ENCODE assay signal across 8 cellular contexts in genomic region chr11:75214411-75214821, GRCh38. TPM values are rescaled to one million over a fixed set of nuclear protein-coding genes. Genes with fewer than 3 reads are reported as not detected.
A peak's percentile ranks its signal among the peaks of the same experiment; 100 is the strongest.
DNase-seq lines count a peak whose midpoint lies in the region; ATAC-seq and TF ChIP-seq lines count a peak whose summit lies in the region.

No MANE protein-coding gene starts in this region.

- no peak overlapping the region for H3K9ac ChIP-seq in H9 (ENCODE audit: extremely low read depth, insufficient read length, low read length)

- no peak overlapping the region for H2AFZ ChIP-seq in H9 (ENCODE audit: low read length)

- H4K8ac ChIP-seq in H9 (replicated peaks; ENCODE audit: insufficient read length, low read depth, low read length), result no peak overlapping the region

- no peak overlapping the region for H3K14ac ChIP-seq in H9 (ENCODE audit: insufficient read depth, low read length)

- H3K56ac ChIP-seq in H9 (ENCODE audit: insufficient read length, low read depth, low read length), result no peak overlapping the region

- H3K4me1 ChIP-seq in H9 (ENCODE audit: insufficient read depth, low read length), result no peaks in the 10 kb centered on the region

- POLR2A ChIA-PET in AG04449 (lab: Yijun Ruan, JAX), result interaction anchor here (0.5 to 1.0 kb wide), 3 partner anchors 10 to 266 kb away, joined by 3 to 4 read pairs (median 3); no protein-coding TSS in a partner anchor

- no CpG with 5 or more reads among the region's 8 CpGs for WGBS in H9 (ENCODE audit: extremely low coverage, insufficient read length, low lambda C conversion rate)

- H2BK5ac ChIP-seq in H9 (ENCODE audit: insufficient read length, low read length), result no peak overlapping the region

- no peaks in the 10 kb centered on the region for H3K79me1 ChIP-seq in H9 (ENCODE audit: insufficient read depth, low read depth, low read length, poor library complexity, severe bottlenecking)

- no peak overlapping the region for H4K5ac ChIP-seq in H9 (ENCODE audit: insufficient read length, low read depth, low read length)

- 0 out of 4 replicates have a peak, but pooled peaks cover 0 to 3% of the 10 kb centered on the region in 2 experiments for H3K4me1 Mint-ChIP-seq in H9
- H3K4me1 Mint-ChIP-seq in activated T-helper 1 cell treated with anti-CD3 and anti-CD28 coated beads, Interleukin-12 subunit alpha, Interleukin-12 subunit beta, Interleukin-2, Interleukin-4 antibody, amounts not matched to agents 30 ng/mL and 10 ng/mL and 1 ng/mL, durations not matched to agents 14 hours and 24 hours and 36 hours (ENCODE audit: low read depth), result peaks cover 5% of the 10 kb centered on the region

- no peaks in the 10 kb centered on the region for H3K36me3 Mint-ChIP-seq in H9 (ENCODE audit: insufficient read depth in 1 of 3, low read depth in 3 of 3)
- H3K36me3 Mint-ChIP-seq in activated T-helper 1 cell treated with anti-CD3 and anti-CD28 coated beads, Interleukin-12 subunit alpha, Interleukin-12 subunit beta, Interleukin-2, Interleukin-4 antibody, amounts not matched to agents 30 ng/mL and 10 ng/mL and 1 ng/mL, durations not matched to agents 14 hours and 24 hours and 36 hours (ENCODE audit: low read depth), result no peaks in the 10 kb centered on the region

- DNase-seq in AG04449 (ENCODE audit: low read depth, low spot score), result no peak
- peak; percentile 93 for DNase-seq in H9
- DNase-seq in RPMI8226, result peak; percentile 91
- DNase-seq in activated T-helper 1 cell treated with anti-CD3 and anti-CD28 coated beads, Interleukin-12 subunit alpha, Interleukin-12 subunit beta, Interleukin-2, Interleukin-4 antibody, amounts not matched to agents 30 ng/mL and 10 ng/mL and 1 ng/mL, durations not matched to agents 14 hours and 24 hours and 36 hours (ENCODE audit: low spot score), result peak; percentile 68
- DNase-seq in glomerular endothelial cell (ENCODE audit: extremely low read depth, low read depth, low spot score), result peak; percentile 45
- peak; percentile 15 for DNase-seq in putamen (ENCODE audit: low spot score)
- no peak for DNase-seq in NCI-H187 treated with DMSO at 0.1 percent for 48 hours (lab: John Stamatoyannopoulos, UW)

- H2BK12ac ChIP-seq in H9 (ENCODE audit: insufficient read length, low read depth, low read length), result no peak overlapping the region

- no peak overlapping the region for H3K4me3 Mint-ChIP-seq in H9
- no peak overlapping the region for H3K4me3 Mint-ChIP-seq in activated T-helper 1 cell treated with anti-CD3 and anti-CD28 coated beads, Interleukin-12 subunit alpha, Interleukin-12 subunit beta, Interleukin-2, Interleukin-4 antibody, amounts not matched to agents 30 ng/mL and 10 ng/mL and 1 ng/mL, durations not matched to agents 14 hours and 24 hours and 36 hours

- H3K9me3 ChIP-seq in H9 (ENCODE audit: control insufficient read depth, low read depth, low read length), result no peaks in the 10 kb centered on the region

- H2BK120ac ChIP-seq in H9 (ENCODE audit: low read depth, low read length, poor library complexity, severe bottlenecking), result no peak overlapping the region

- no peaks in the 10 kb centered on the region for H3K23me2 ChIP-seq in H9 (ENCODE audit: insufficient read length, low read depth, low read length, poor library complexity, severe bottlenecking)

- H3K27me3 Mint-ChIP-seq in H9 (ENCODE audit: low read depth), result peaks cover 44% of the 10 kb centered on the region
- H3K27me3 Mint-ChIP-seq in activated T-helper 1 cell treated with anti-CD3 and anti-CD28 coated beads, Interleukin-12 subunit alpha, Interleukin-12 subunit beta, Interleukin-2, Interleukin-4 antibody, amounts not matched to agents 30 ng/mL and 10 ng/mL and 1 ng/mL, durations not matched to agents 14 hours and 24 hours and 36 hours (ENCODE audit: insufficient read depth), result peaks cover 10% of the 10 kb centered on the region

- intact Hi-C loops in activated T-helper 1 cell treated with anti-CD3 and anti-CD28 coated beads, Interleukin-12 subunit alpha, Interleukin-12 subunit beta, Interleukin-2, Interleukin-4 antibody, amounts not matched to agents 30 ng/mL and 10 ng/mL and 1 ng/mL, durations not matched to agents 14 hours and 24 hours and 36 hours (cut with micrococcal nuclease), result loop anchor here (1.0 to 2.0 kb wide), 5 partner anchors 19 to 72 kb away; no protein-coding TSS in a partner anchor

- H2BK20ac ChIP-seq in H9 (ENCODE audit: low read depth, low read length, poor library complexity, severe bottlenecking), result no peak overlapping the region

- no peak overlapping the region for H3K18ac ChIP-seq in H9 (ENCODE audit: insufficient read length, low read depth, low read length)

- H3K9me3 Mint-ChIP-seq in H9, result no peaks in the 10 kb centered on the region
- no peaks in the 10 kb centered on the region for H3K9me3 Mint-ChIP-seq in activated T-helper 1 cell treated with anti-CD3 and anti-CD28 coated beads, Interleukin-12 subunit alpha, Interleukin-12 subunit beta, Interleukin-2, Interleukin-4 antibody, amounts not matched to agents 30 ng/mL and 10 ng/mL and 1 ng/mL, durations not matched to agents 14 hours and 24 hours and 36 hours

- no peak overlapping the region for H3K4me2 ChIP-seq in H9 (ENCODE audit: insufficient read depth, insufficient read length, low read length)

- CTCF ChIA-PET in AG04449 (lab: Yijun Ruan, JAX), result interaction anchor here (0.8 to 20.3 kb wide), 7 partner anchors 9 to 288 kb away, joined by 4 to 252 read pairs (median 7); partner anchors contain the start of gene TPBGL

- no peak overlapping the region for H2AK5ac ChIP-seq in H9 (ENCODE audit: insufficient read length, low read length)

- TF ChIP-seq CTCF in AG04449 (IDR thresholded peaks at IDR 0.05; ENCODE audit: insufficient read depth, low read length, missing control alignments) (peak; percentile 52), H9 (conservative IDR thresholded peaks at IDR 0.05) (peak; percentile 70)

- no peak overlapping the region for H3K27ac Mint-ChIP-seq in H9
- no peak overlapping the region for H3K27ac Mint-ChIP-seq in activated T-helper 1 cell treated with anti-CD3 and anti-CD28 coated beads, Interleukin-12 subunit alpha, Interleukin-12 subunit beta, Interleukin-2, Interleukin-4 antibody, amounts not matched to agents 30 ng/mL and 10 ng/mL and 1 ng/mL, durations not matched to agents 14 hours and 24 hours and 36 hours

- H3K27me3 ChIP-seq in H9 (ENCODE audit: insufficient read depth, low read length), result no peaks in the 10 kb centered on the region; the same call in 1 of the 2 replicates

- no peak overlapping the region for H3T11ph ChIP-seq in H9 (ENCODE audit: low read length)

- H3K4me3 ChIP-seq in AG04449 (ENCODE audit: low read depth, low read length), result no peak overlapping the region

- H2BK15ac ChIP-seq in H9 (ENCODE audit: low read depth, low read length), result no peak overlapping the region

- H4K20me1 ChIP-seq in H9 (ENCODE audit: control insufficient read depth, insufficient read depth, insufficient read length), result no peaks in the 10 kb centered on the region

- H3K27ac ChIP-seq in H9 (ENCODE audit: insufficient read length, low read depth, low read length), result no peak overlapping the region

- ATAC-seq in HG02981 (IDR thresholded peaks at IDR 0.05; ENCODE audit: unreplicated experiment), result no peak

- H4K91ac ChIP-seq in H9 (ENCODE audit: insufficient read length, low read depth, low read length), result no peak overlapping the region

- H3K4ac ChIP-seq in H9 (ENCODE audit: low read depth, low read length), result no peak overlapping the region

- H3K23ac ChIP-seq in H9 (ENCODE audit: insufficient read length, low read depth, low read length), result no peak overlapping the region

- H3K79me2 ChIP-seq in H9 (ENCODE audit: insufficient read depth, low read length), result no peaks in the 10 kb centered on the region

RNA-seq across cellular contexts. Expression of gene TPBGL, which starts 26.2 kb away (rescaled TPM):
- total RNA-seq in H9 (2021) (0.61 and 0.64 TPM in 2 replicates), glomerular endothelial cell (1.3 and 1.6 TPM in 2 replicates)
- 0.34 and 0.47 TPM in 2 replicates for total RNA-seq in activated T-helper 1 cell treated with anti-CD3 and anti-CD28 coated beads, Interleukin-12 subunit alpha, Interleukin-12 subunit beta, Interleukin-2, Interleukin-4 antibody, amounts not matched to agents 30 ng/mL and 10 ng/mL and 1 ng/mL, durations not matched to agents 14 hours and 24 hours and 36 hours

Comparison
In these comparisons a context has a peak if more than half of its experiments do, and no peak if none do; other contexts are left out.
1. DNase-seq: peak in H9 (single experiment), RPMI8226 (single experiment), activated T-helper 1 cell treated with anti-CD3 and anti-CD28 coated beads, Interleukin-12 subunit alpha, Interleukin-12 subunit beta, Interleukin-2, Interleukin-4 antibody, amounts not matched to agents 30 ng/mL and 10 ng/mL and 1 ng/mL, durations not matched to agents 14 hours and 24 hours and 36 hours (single experiment), glomerular endothelial cell (single experiment) and putamen (single experiment); none in AG04449 (single experiment) and NCI-H187 treated with DMSO at 0.1 percent for 48 hours (single experiment).